In genomic region chr1:29513357-29513756, GRCh38 we compare ENCODE assay signal across 8 cellular contexts.
DNase-seq lines count a peak whose midpoint lies in the region; ATAC-seq and TF ChIP-seq lines count a peak whose summit lies in the region.

No MANE protein-coding gene starts in this region.

- no peak overlapping the region for H3K4me3 ChIP-seq in AG09309 (ENCODE audit: control insufficient read depth, low read depth, low read length)
- no peak overlapping the region for H3K4me3 ChIP-seq in brain microvascular endothelial cell (ENCODE audit: low read depth, low read length)

- H3K27me3 ChIP-seq in brain microvascular endothelial cell (replicated peaks): peaks cover 2% of the 10 kb centered on the region

- DNase-seq in AG09309 (ENCODE audit: low read depth) (peak; percentile 40), NCI-H2171 (lab: John Stamatoyannopoulos, UW) (peak; percentile 60), brain microvascular endothelial cell (peak; percentile 64), left kidney (ENCODE audit: low read depth, low spot score) (peak; percentile 67), T-helper 2 cell (no peak)

- in situ Hi-C loops in brain microvascular endothelial cell (cut with HindIII; ENCODE audit: low pct_ligation_motif_present, low sequenced_read_pairs): no loop called here

- no peaks in the 10 kb centered on the region for H3K36me3 ChIP-seq in brain microvascular endothelial cell (replicated peaks)

- ATAC-seq in GM18498 (IDR thresholded peaks at IDR 0.05; ENCODE audit: unreplicated experiment): no peak
- ATAC-seq in HG03469 (IDR thresholded peaks at IDR 0.05; ENCODE audit: unreplicated experiment): no peak

- TF ChIP-seq CTCF in AG09309 (IDR thresholded peaks at IDR 0.05; ENCODE audit: control insufficient read depth, insufficient read depth, low read depth, low read length, missing control alignments): peak; percentile 82
- TF ChIP-seq CTCF in GM12872 (IDR thresholded peaks at IDR 0.05; ENCODE audit: insufficient read depth, low read depth, low read length): peak; percentile 53
- peak; percentile 84 for TF ChIP-seq CTCF in brain microvascular endothelial cell (IDR thresholded peaks at IDR 0.05; ENCODE audit: low read depth, low read length, missing control alignments)

- no peak overlapping the region for H3K27ac ChIP-seq in brain microvascular endothelial cell

Comparison
In these comparisons a context has a peak if more than half of its experiments do, and no peak if none do; other contexts are left out.
1. DNase-seq: peak in AG09309 (single experiment), NCI-H2171 (single experiment), brain microvascular endothelial cell (single experiment) and left kidney (single experiment); none in T-helper 2 cell (0 of 5).
2. Peak in every context shown above with its lines, with median percentiles within 50 percentile points of each other: CTCF ChIP-seq.